ENCODE assay signal across 11 cellular contexts in the genomic region with DNA sequence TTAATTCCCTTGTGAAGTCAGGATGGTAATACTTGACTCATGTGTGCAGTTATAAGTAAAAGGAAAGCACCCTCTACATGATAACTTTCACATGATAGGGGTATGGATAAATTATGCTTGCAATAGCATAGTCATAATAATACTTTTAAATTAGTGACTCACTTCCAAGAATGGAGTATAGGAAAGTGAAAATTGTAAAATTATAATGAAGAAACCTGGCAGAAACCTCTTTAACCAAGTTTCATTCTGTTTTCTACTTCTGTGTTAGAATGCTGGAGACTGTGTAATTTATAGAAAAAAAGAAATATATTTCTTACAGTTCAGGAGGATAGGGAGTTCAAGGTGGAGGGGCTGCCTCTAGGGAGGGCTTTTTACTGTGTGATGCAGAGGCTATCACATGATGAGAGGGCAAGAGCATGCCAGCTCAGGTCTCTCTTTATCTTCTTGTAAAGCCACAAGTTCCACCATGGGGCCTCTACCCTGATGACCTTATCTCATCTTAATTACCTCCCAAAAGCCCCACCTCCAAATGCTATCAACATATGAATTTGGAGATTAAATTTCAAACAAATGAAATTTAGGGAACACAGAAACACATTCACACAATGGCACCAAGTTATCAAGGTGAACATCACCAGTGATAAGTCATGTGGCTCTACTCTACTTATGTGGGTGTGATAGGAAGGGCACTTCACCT. TPM values are rescaled to one million over a fixed set of nuclear protein-coding genes. Genes with fewer than 3 reads are reported as not detected.
DNase-seq lines count a peak whose midpoint lies in the region; ATAC-seq and TF ChIP-seq lines count a peak whose summit lies in the region.
"Had no signal": no experiment of that assay in that cellular context is flagged by ENCODE, and none has a peak within 500 bp of the region (broad histone marks: within the 10 kb centered on the region; RNA-seq: fewer than 3 reads in every experiment).

No MANE protein-coding gene starts in this region.

- CTCF ChIA-PET in RWPE1 (lab: Yijun Ruan, JAX), result no interaction called here

- H3K4me1 ChIP-seq in Karpas-422 (ENCODE audit: low read length), result peaks cover 40% of the 10 kb centered on the region

- H3K9ac ChIP-seq in Karpas-422 (ENCODE audit: low read length), result no peak overlapping the region

- POLR2A ChIA-PET in RWPE1 (lab: Yijun Ruan, JAX; ENCODE audit: low non-redundant PET), result no interaction called here

- no peak overlapping the region for H3K4me2 ChIP-seq in Karpas-422 (ENCODE audit: low read depth, low read length, poor library complexity, severe bottlenecking)

- no peak for TF ChIP-seq CTCF in GM12865 (IDR thresholded peaks at IDR 0.05; ENCODE audit: insufficient read depth, low read depth, low read length, missing control alignments)
- no peak for TF ChIP-seq CTCF in RWPE1 (conservative IDR thresholded peaks at IDR 0.05; ENCODE audit: low read depth)

- H4K20me1 ChIP-seq in Karpas-422 (ENCODE audit: insufficient read depth, low read depth, low read length), result no peaks in the 10 kb centered on the region

- no peak overlapping the region for H3K4me3 ChIP-seq in GM12865 (ENCODE audit: low read depth, low read length)
- no peak overlapping the region for H3K4me3 ChIP-seq in Karpas-422 (ENCODE audit: low read length)
- H3K4me3 ChIP-seq: thoracic aorta had no signal

- ATAC-seq in GM19372 (IDR thresholded peaks at IDR 0.05; ENCODE audit: low read depth, unreplicated experiment) (peak; percentile 58), HG02884 (IDR thresholded peaks at IDR 0.05; ENCODE audit: unreplicated experiment) (peak; percentile 81)

- no peaks in the 10 kb centered on the region for H3K79me2 ChIP-seq in Karpas-422 (ENCODE audit: low read length)

- H3K9me3 ChIP-seq in Karpas-422 (ENCODE audit: low read length), result no peaks in the 10 kb centered on the region
- H3K9me3 ChIP-seq: thoracic aorta had no signal

- peaks cover 6% of the 10 kb centered on the region; the same call in 1 of the 2 replicates for H3K27me3 ChIP-seq in Karpas-422 (ENCODE audit: low read length)

- no peaks in the 10 kb centered on the region for H3K36me3 ChIP-seq in Karpas-422 (ENCODE audit: insufficient read depth, low read length)
- H3K36me3 ChIP-seq: thoracic aorta had no signal

- H3K27ac ChIP-seq in Karpas-422 (ENCODE audit: low read length), result no peak overlapping the region
- H3K27ac ChIP-seq in RWPE1, result no peak overlapping the region
- H3K27ac ChIP-seq: thoracic aorta had no signal

- peak overlapping the region; percentile 56; the same call in 1 of the 2 replicates for H2AFZ ChIP-seq in Karpas-422 (ENCODE audit: low read length)

- DNase-seq in GM12865 (ENCODE audit: low read depth) (peak; percentile 56), Karpas-422 (no peak), RWPE1 (ENCODE audit: low spot score) (no peak), NCI-H1048 (lab: John Stamatoyannopoulos, UW) (no peak), iPS-NIHi7 (ENCODE audit: extremely low spot score) (no peak), HuH-7 (ENCODE audit: low spot score) (no peak)
- DNase-seq: effector memory CD4-positive, alpha-beta T cell; NCI-H524 had no signal

- H3K9me2 ChIP-seq in Karpas-422 (replicated peaks; ENCODE audit: insufficient read depth, low read length), result no peaks in the 10 kb centered on the region; the same call in 1 of the 2 replicates

RNA-seq across cellular contexts. Expression of a gene that starts 43.2 kb away (rescaled TPM):
- total RNA-seq in Karpas-422 (2014; rRNA removed; shearing (Covaris generic); ENCODE audit: low replicate concordance), result 1.7 and 5.2 TPM in 2 replicates
